17 cellular contexts compared by ENCODE assay signal in genomic region chr3:126848991-126849390, GRCh38.
"Had no signal": no experiment of that assay in that cellular context is flagged by ENCODE, and none has a peak within 500 bp of the region (broad histone marks: within the 10 kb centered on the region; RNA-seq: fewer than 3 reads in every experiment).

No MANE protein-coding gene starts in this region.

- H3K36me3 Mint-ChIP-seq: natural killer cell had no signal

- H3K9me3 Mint-ChIP-seq: activated naive CD8-positive, alpha-beta T cell treated with anti-CD3 and anti-CD28 coated beads, Interleukin-2, amount 10 ng/mL, durations not matched to agents 7 days and 5 days; activated T-helper 1 cell treated with anti-CD3 and anti-CD28 coated beads, Interleukin-12 subunit alpha, Interleukin-12 subunit beta, Interleukin-2, Interleukin-4 antibody, amounts not matched to agents 30 ng/mL and 10 ng/mL and 1 ng/mL, durations not matched to agents 14 hours and 24 hours and 36 hours; dendritic cell treated with granulocyte-macrophage colony-stimulating factor and Interleukin-4, amounts not matched to agents 40 ng/mL and 50 ng/mL, for 4 days; effector memory CD8-positive, alpha-beta T cell; natural killer cell; stimulated activated naive CD8-positive, alpha-beta T cell treated with anti-CD3 and anti-CD28 coated beads, Interleukin-15, Interleukin-2, amounts not matched to agents 100 ng/mL and 50 ng/mL, for 24 hours; T-helper 2 cell treated with Interferon-gamma antibody and Interleukin-4, amounts not matched to agents 5 μg/mL and 100 μg/mL, for 36 hours had no signal

- ATAC-seq: effector memory CD8-positive, alpha-beta T cell; left lung; natural killer cell had no signal

- H3K27ac Mint-ChIP-seq: activated naive CD8-positive, alpha-beta T cell treated with anti-CD3 and anti-CD28 coated beads, Interleukin-2, amount 10 ng/mL, durations not matched to agents 7 days and 5 days; activated T-helper 1 cell treated with anti-CD3 and anti-CD28 coated beads, Interleukin-12 subunit alpha, Interleukin-12 subunit beta, Interleukin-2, Interleukin-4 antibody, amounts not matched to agents 30 ng/mL and 10 ng/mL and 1 ng/mL, durations not matched to agents 14 hours and 24 hours and 36 hours; dendritic cell treated with granulocyte-macrophage colony-stimulating factor and Interleukin-4, amounts not matched to agents 40 ng/mL and 50 ng/mL, for 4 days; effector memory CD8-positive, alpha-beta T cell; natural killer cell; stimulated activated naive CD8-positive, alpha-beta T cell treated with anti-CD3 and anti-CD28 coated beads, Interleukin-15, Interleukin-2, amounts not matched to agents 100 ng/mL and 50 ng/mL, for 24 hours; T-helper 2 cell treated with Interferon-gamma antibody and Interleukin-4, amounts not matched to agents 5 μg/mL and 100 μg/mL, for 36 hours had no signal

- H3K4me3 Mint-ChIP-seq: activated naive CD8-positive, alpha-beta T cell treated with anti-CD3 and anti-CD28 coated beads, Interleukin-2, amount 10 ng/mL, durations not matched to agents 7 days and 5 days; activated T-helper 1 cell treated with anti-CD3 and anti-CD28 coated beads, Interleukin-12 subunit alpha, Interleukin-12 subunit beta, Interleukin-2, Interleukin-4 antibody, amounts not matched to agents 30 ng/mL and 10 ng/mL and 1 ng/mL, durations not matched to agents 14 hours and 24 hours and 36 hours; dendritic cell treated with granulocyte-macrophage colony-stimulating factor and Interleukin-4, amounts not matched to agents 40 ng/mL and 50 ng/mL, for 4 days; effector memory CD8-positive, alpha-beta T cell; natural killer cell; stimulated activated naive CD8-positive, alpha-beta T cell treated with anti-CD3 and anti-CD28 coated beads, Interleukin-15, Interleukin-2, amounts not matched to agents 100 ng/mL and 50 ng/mL, for 24 hours; T-helper 2 cell treated with Interferon-gamma antibody and Interleukin-4, amounts not matched to agents 5 μg/mL and 100 μg/mL, for 36 hours had no signal

- H3K4me3 ChIP-seq: left lung, suprapubic skin had no signal

- DNase-seq: activated CD4-positive, alpha-beta T cell treated with anti-CD3 and anti-CD28 coated beads, Interleukin-2, amount 50 U/mL, for 4 hours; activated naive CD8-positive, alpha-beta T cell treated with anti-CD3 and anti-CD28 coated beads, Interleukin-2, amount 10 ng/mL, durations not matched to agents 7 days and 5 days; anterior cingulate cortex; brain microvascular endothelial cell; cerebellar nuclear complex; effector memory CD8-positive, alpha-beta T cell; left lung; natural killer cell; nucleus accumbens; small intestine; trophoblast cell had no signal

- H3K27me3 ChIP-seq: brain microvascular endothelial cell, left lung, suprapubic skin had no signal

- H3K4me1 Mint-ChIP-seq: activated naive CD8-positive, alpha-beta T cell treated with anti-CD3 and anti-CD28 coated beads, Interleukin-2, amount 10 ng/mL, durations not matched to agents 7 days and 5 days; natural killer cell had no signal

- H3K27ac ChIP-seq: brain microvascular endothelial cell, epithelial cell of prostate, left lung, suprapubic skin had no signal

- H3K36me3 ChIP-seq: brain microvascular endothelial cell, left lung, suprapubic skin had no signal

- H3K4me1 ChIP-seq: left lung, suprapubic skin had no signal

- H3K9me3 ChIP-seq: left lung, suprapubic skin had no signal

- H3K27me3 Mint-ChIP-seq: activated naive CD8-positive, alpha-beta T cell treated with anti-CD3 and anti-CD28 coated beads, Interleukin-2, amount 10 ng/mL, durations not matched to agents 7 days and 5 days; effector memory CD8-positive, alpha-beta T cell; stimulated activated naive CD8-positive, alpha-beta T cell treated with anti-CD3 and anti-CD28 coated beads, Interleukin-15, Interleukin-2, amounts not matched to agents 100 ng/mL and 50 ng/mL, for 24 hours had no signal
